Comparison of ENCODE assay signal across 2 cellular contexts in genomic region chr11:72069787-72070251, GRCh38.
TF ChIP-seq lines count a peak whose summit lies in the region.

No MANE protein-coding gene starts in this region.

TF ChIP-seq in GM23338, 12 proteins besides CTCF, POLR2A, EP300 and RAD21:
- TF ChIP-seq EZH2 (IDR thresholded peaks at IDR 0.05; ENCODE audit: low read depth, unreplicated experiment) (no peak), ZNF114 (CRISPR knock-in tag; IDR thresholded peaks at IDR 0.05) (no peak), CREB1 (CRISPR knock-in tag; IDR thresholded peaks at IDR 0.05; ENCODE audit: low read depth) (no peak), ZNF331 (CRISPR knock-in tag; IDR thresholded peaks at IDR 0.05; ENCODE audit: low read depth) (no peak), NANOG (IDR thresholded peaks at IDR 0.05; ENCODE audit: borderline replicate concordance) (no peak), JUNB (IDR thresholded peaks at IDR 0.05; ENCODE audit: unreplicated experiment) (no peak), POLR2AphosphoS5 (IDR thresholded peaks at IDR 0.05; ENCODE audit: low read depth) (no peak), ZNF462 (CRISPR knock-in tag; IDR thresholded peaks at IDR 0.05) (no peak), REST (IDR thresholded peaks at IDR 0.05; ENCODE audit: unreplicated experiment) (no peak), STAT1 (IDR thresholded peaks at IDR 0.05; ENCODE audit: unreplicated experiment) (no peak), EZH2phosphoT487 (IDR thresholded peaks at IDR 0.05; ENCODE audit: unreplicated experiment) (no peak)
- TF ChIP-seq, protein P1, sequence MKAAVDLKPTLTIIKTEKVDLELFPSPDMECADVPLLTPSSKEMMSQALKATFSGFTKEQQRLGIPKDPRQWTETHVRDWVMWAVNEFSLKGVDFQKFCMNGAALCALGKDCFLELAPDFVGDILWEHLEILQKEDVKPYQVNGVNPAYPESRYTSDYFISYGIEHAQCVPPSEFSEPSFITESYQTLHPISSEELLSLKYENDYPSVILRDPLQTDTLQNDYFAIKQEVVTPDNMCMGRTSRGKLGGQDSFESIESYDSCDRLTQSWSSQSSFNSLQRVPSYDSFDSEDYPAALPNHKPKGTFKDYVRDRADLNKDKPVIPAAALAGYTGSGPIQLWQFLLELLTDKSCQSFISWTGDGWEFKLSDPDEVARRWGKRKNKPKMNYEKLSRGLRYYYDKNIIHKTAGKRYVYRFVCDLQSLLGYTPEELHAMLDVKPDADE (IDR thresholded peaks at IDR 0.05) = no peak

TF ChIP-seq in PFSK-1, 5 proteins besides CTCF, POLR2A, EP300 and RAD21:
- TF ChIP-seq POLR2AphosphoS5 (IDR thresholded peaks at IDR 0.05; ENCODE audit: low read depth, low read length) = 0 out of 2 replicates have a peak, but pooled peaks have one; percentile 11
- no peak for TF ChIP-seq TAF1 (IDR thresholded peaks at IDR 0.05; ENCODE audit: borderline replicate concordance, insufficient read depth, low read length)
- TF ChIP-seq FOXP2 (optimal IDR thresholded peaks at IDR 0.05; ENCODE audit: borderline replicate concordance, extremely low read depth, extremely low read length, insufficient read depth) = peak; percentile 27
- TF ChIP-seq REST (IDR thresholded peaks at IDR 0.05; ENCODE audit: insufficient read depth in 1 of 2, low read depth in 2 of 2, low read length in 2 of 2) = no peak
- TF ChIP-seq SIN3A (IDR thresholded peaks at IDR 0.05; ENCODE audit: borderline replicate concordance, insufficient read depth, low read length) = no peak
